In genomic region chr6:11601776-11602605, GRCh38 we compare ENCODE assay signal across 1 cellular context.
TF ChIP-seq lines count a peak whose summit lies in the region.

No MANE protein-coding gene starts in this region.

TF ChIP-seq in GM12891, 5 proteins besides CTCF, POLR2A, EP300 and RAD21:
- TF ChIP-seq PAX5 (IDR thresholded peaks at IDR 0.05; ENCODE audit: insufficient read depth, low read length, severe bottlenecking) (no peak), SPI1 (IDR thresholded peaks at IDR 0.05; ENCODE audit: low read depth, low read length) (no peak), TAF1 (IDR thresholded peaks at IDR 0.05; ENCODE audit: low read depth, low read length) (no peak), POLR2AphosphoS5 (IDR thresholded peaks at IDR 0.05; ENCODE audit: low read depth, low read length) (no peak), POU2F2 (IDR thresholded peaks at IDR 0.05; ENCODE audit: low read depth, low read length) (no peak)
TF ChIP-seq in GM12891: peak in this region for 0.
